11 cellular contexts compared by ENCODE assay signal in the genomic region with DNA sequence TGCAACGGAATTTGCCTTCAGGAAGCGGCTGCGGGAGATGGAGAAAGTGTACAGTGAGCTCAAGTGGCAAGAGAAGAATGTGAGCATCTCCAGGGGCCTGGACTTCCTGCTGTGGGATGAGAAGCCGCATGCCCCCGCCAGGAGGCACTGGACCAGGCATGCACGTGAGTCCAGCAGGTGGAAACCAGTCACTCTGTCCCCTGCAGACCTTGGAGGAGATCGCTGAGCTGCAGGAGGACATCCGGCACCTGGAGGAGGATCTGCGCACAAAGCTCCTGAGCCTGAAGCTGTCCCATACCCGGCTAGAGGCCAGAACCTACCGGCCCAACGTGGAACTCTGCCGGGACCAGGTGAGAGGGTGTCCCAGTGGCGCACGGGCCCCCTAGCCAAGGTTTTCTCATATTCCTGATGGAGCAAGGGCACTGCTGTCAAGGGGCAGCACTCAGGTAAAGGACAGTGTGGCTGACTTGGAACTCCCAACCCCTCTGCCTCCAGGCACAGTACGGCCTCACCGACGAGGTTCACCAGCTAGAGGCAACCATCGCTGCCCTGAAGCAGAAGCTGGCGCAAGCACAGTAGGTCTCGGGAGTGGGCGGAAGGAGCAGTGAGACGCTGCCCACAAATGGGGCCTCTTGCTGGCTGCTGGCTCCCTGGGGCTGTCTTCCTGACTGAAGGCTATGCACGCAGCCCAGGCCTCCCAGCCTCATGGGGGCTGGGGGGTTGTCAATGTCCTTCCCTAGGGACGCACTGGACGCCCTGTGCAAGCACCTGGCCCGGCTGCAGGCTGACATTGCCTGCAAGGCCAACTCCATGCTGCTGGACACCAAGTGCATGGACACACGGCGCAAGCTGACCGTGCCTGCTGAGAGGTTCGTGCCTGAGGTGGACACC. TPM values are rescaled to one million over a fixed set of nuclear protein-coding genes. Genes with fewer than 3 reads are reported as not detected.
DNase-seq lines count a peak whose midpoint lies in the region; ATAC-seq and TF ChIP-seq lines count a peak whose summit lies in the region.
"Had no signal": no experiment of that assay in that cellular context is flagged by ENCODE, and none has a peak within 500 bp of the region (broad histone marks: within the 10 kb centered on the region; RNA-seq: fewer than 3 reads in every experiment).

No MANE protein-coding gene starts in this region.

- BruUV-seq in A673 (replicated peaks; lab: Mats Ljungman, UMichigan), result no TSS peak

- H3K4me3 ChIP-seq in A673 (ENCODE audit: low read depth, low read length, poor library complexity, severe bottlenecking), result no peak overlapping the region

- H3K9me3 Mint-ChIP-seq in memory B cell (no peaks in the 10 kb centered on the region), CD14-positive monocyte (peaks cover 0 to 3% (median 0%) of the 10 kb centered on the region in 7 donors)
- H3K9me3 Mint-ChIP-seq in activated CD4-positive, alpha-beta memory T cell treated with anti-CD3 and anti-CD28 coated beads, Interleukin-2, amount 10 ng/mL, durations not matched to agents 7 days and 5 days, result no peaks in the 10 kb centered on the region

- H3K4me1 ChIP-seq in A673 (ENCODE audit: insufficient read depth, low read length, poor library complexity, severe bottlenecking), result no peaks in the 10 kb centered on the region

- DNase-seq in A673 (ENCODE audit: low spot score) (no peak), memory B cell (ENCODE audit: low spot score in 2 of 2) (no peak), DMS79 treated with DMSO at 0.1 percent for 48 hours (lab: John Stamatoyannopoulos, UW) (no peak), CD14-positive monocyte (ENCODE audit: low spot score) (no peak)
- DNase-seq in activated T-cell treated with anti-CD3 and anti-CD28 coated beads, Interleukin-2, amount 50 U/mL, for 48 hours, result peak; percentile 16 to 17
- no peak for DNase-seq in activated CD4-positive, alpha-beta memory T cell treated with anti-CD3 and anti-CD28 coated beads, Interleukin-2, amount 10 ng/mL, durations not matched to agents 7 days and 5 days
- DNase-seq: islet precursor cell, NCI-H1105 had no signal

- no peaks in the 10 kb centered on the region for H3K36me3 Mint-ChIP-seq in memory B cell
- H3K36me3 Mint-ChIP-seq in activated CD4-positive, alpha-beta memory T cell treated with anti-CD3 and anti-CD28 coated beads, Interleukin-2, amount 10 ng/mL, durations not matched to agents 7 days and 5 days (ENCODE audit: low read depth), result peaks cover 22% of the 10 kb centered on the region
- H3K36me3 Mint-ChIP-seq in CD14-positive monocyte, result peaks cover 14 to 17% of the 10 kb centered on the region in 2 donors

- H3K27ac ChIP-seq in A673 (ENCODE audit: low read depth, low read length, poor library complexity, severe bottlenecking), result peak overlapping the region; percentile 83

- no peaks in the 10 kb centered on the region for H3K9me3 ChIP-seq in A673 (ENCODE audit: low read depth, low read length, poor library complexity, severe bottlenecking)
- H3K9me3 ChIP-seq: ascending aorta had no signal

- intact Hi-C loops in A673 (cut with micrococcal nuclease; ENCODE audit: unreplicated experiment) (no loop called here), CD14-positive monocyte (cut with micrococcal nuclease) (no loop called here)

- H3K36me3 ChIP-seq in A673 (ENCODE audit: insufficient read depth, low read length, poor library complexity, severe bottlenecking), result peaks cover 24% of the 10 kb centered on the region

- CTCF ChIA-PET in A673 (lab: Charles Lee), result interaction anchor here (0.6 kb wide), 1 partner anchor 9 kb away, joined by 3 read pairs; no protein-coding TSS in a partner anchor
- CTCF ChIA-PET in activated CD4-positive, alpha-beta memory T cell treated with anti-CD3 and anti-CD28 coated beads, Interleukin-2, amount 10 ng/mL, durations not matched to agents 7 days and 5 days (lab: Charles Lee), result interaction anchor here (0.6 to 1.3 kb wide), 4 partner anchors 62 to 204 kb away, joined by 3 read pairs; a partner anchor contains a TSS

- H3K27ac Mint-ChIP-seq in memory B cell (no peak overlapping the region), CD14-positive monocyte (no peak overlapping the region)
- H3K27ac Mint-ChIP-seq in activated CD4-positive, alpha-beta memory T cell treated with anti-CD3 and anti-CD28 coated beads, Interleukin-2, amount 10 ng/mL, durations not matched to agents 7 days and 5 days, result no peak overlapping the region

- peak overlapping the region; percentile 91 for H3K4me3 Mint-ChIP-seq in memory B cell
- no peak overlapping the region for H3K4me3 Mint-ChIP-seq in activated CD4-positive, alpha-beta memory T cell treated with anti-CD3 and anti-CD28 coated beads, Interleukin-2, amount 10 ng/mL, durations not matched to agents 7 days and 5 days
- H3K4me3 Mint-ChIP-seq in CD14-positive monocyte, result no peak overlapping the region

- ATAC-seq in memory B cell (ENCODE audit: low read depth) (no peak), GM19351 (IDR thresholded peaks at IDR 0.05; ENCODE audit: unreplicated experiment) (no peak)

- POLR2A ChIA-PET in A673 (lab: Charles Lee; ENCODE audit: low non-redundant PET), result no interaction called here
- POLR2A ChIA-PET in activated CD4-positive, alpha-beta memory T cell treated with anti-CD3 and anti-CD28 coated beads, Interleukin-2, amount 10 ng/mL, durations not matched to agents 7 days and 5 days (lab: Charles Lee), result interaction anchor here (1.1 to 2.1 kb wide), 2 partner anchors 62 to 156 kb away, joined by 4 to 6 read pairs; a partner anchor contains a TSS

- TF ChIP-seq CTCF in A673 (conservative IDR thresholded peaks at IDR 0.05; ENCODE audit: low read depth, low read length) (no peak), GM12874 (IDR thresholded peaks at IDR 0.05; ENCODE audit: insufficient read depth, low read depth, low read length) (0 out of 2 replicates have a peak, but pooled peaks have one; percentile 16), CD14-positive monocyte (IDR thresholded peaks at IDR 0.05) (no peak)

- no peaks in the 10 kb centered on the region for H3K27me3 ChIP-seq in A673 (replicated peaks; ENCODE audit: insufficient read depth, low read depth, low read length, poor library complexity)
- H3K27me3 ChIP-seq: ascending aorta had no signal

- peaks cover 9% of the 10 kb centered on the region for H3K27me3 Mint-ChIP-seq in memory B cell
- peaks cover 9% of the 10 kb centered on the region for H3K27me3 Mint-ChIP-seq in activated CD4-positive, alpha-beta memory T cell treated with anti-CD3 and anti-CD28 coated beads, Interleukin-2, amount 10 ng/mL, durations not matched to agents 7 days and 5 days
- peaks cover 17 to 27% (median 20%) of the 10 kb centered on the region in 3 donors for H3K27me3 Mint-ChIP-seq in CD14-positive monocyte (ENCODE audit: low read depth in 3 of 3)

- H3K4me1 Mint-ChIP-seq in memory B cell (peaks cover 16% of the 10 kb centered on the region), CD14-positive monocyte (peaks cover 22% of the 10 kb centered on the region)
- H3K4me1 Mint-ChIP-seq in activated CD4-positive, alpha-beta memory T cell treated with anti-CD3 and anti-CD28 coated beads, Interleukin-2, amount 10 ng/mL, durations not matched to agents 7 days and 5 days, result peaks cover 22% of the 10 kb centered on the region

RNA-seq across cellular contexts. Expression of a gene that starts 1.2 kb away (rescaled TPM):
- total RNA-seq in A673 (2021), result 34.2 and 37.2 TPM in 2 replicates
- total RNA-seq in activated CD4-positive, alpha-beta memory T cell treated with anti-CD3 and anti-CD28 coated beads, Interleukin-2, amount 10 ng/mL, durations not matched to agents 7 days and 5 days, result 10 to 100 TPM; 29.7 to 29.9 TPM
- 10 to 100 TPM; 21.9 to 30.6 TPM for polyA plus RNA-seq in CD14-positive monocyte

RNA-seq across cellular contexts. Expression of a gene that starts 3.6 kb away (rescaled TPM):
- total RNA-seq in A673 (2021), result 2.8 and 4.6 TPM in 2 replicates
- not detected for total RNA-seq in activated CD4-positive, alpha-beta memory T cell treated with anti-CD3 and anti-CD28 coated beads, Interleukin-2, amount 10 ng/mL, durations not matched to agents 7 days and 5 days
- not detected for polyA plus RNA-seq in CD14-positive monocyte
- total RNA-seq: ascending aorta had no signal

RNA-seq across cellular contexts. Expression of a gene that starts 37.5 kb away (rescaled TPM):
- total RNA-seq in A673 (2021), result 0.22 and 0.24 TPM in 2 replicates
- not detected for total RNA-seq in activated CD4-positive, alpha-beta memory T cell treated with anti-CD3 and anti-CD28 coated beads, Interleukin-2, amount 10 ng/mL, durations not matched to agents 7 days and 5 days
- polyA plus RNA-seq in CD14-positive monocyte, result 1 to 10 TPM in 1 of 2 donors, under 1 TPM in 1; 0.90 to 1.6 TPM

Comparison
In these comparisons a context has a peak if more than half of its experiments do, and no peak if none do; other contexts are left out.
1. DNase-seq: peak in activated T-cell treated with anti-CD3 and anti-CD28 coated beads, Interleukin-2, amount 50 U/mL, for 48 hours (2 of 2); none in A673 (single experiment), memory B cell (0 of 2), activated CD4-positive, alpha-beta memory T cell treated with anti-CD3 and anti-CD28 coated beads, Interleukin-2, amount 10 ng/mL, durations not matched to agents 7 days and 5 days (single experiment), DMS79 treated with DMSO at 0.1 percent for 48 hours (single experiment) and CD14-positive monocyte (single experiment).